Comparison of ENCODE assay signal across 19 cellular contexts in the genomic region with DNA sequence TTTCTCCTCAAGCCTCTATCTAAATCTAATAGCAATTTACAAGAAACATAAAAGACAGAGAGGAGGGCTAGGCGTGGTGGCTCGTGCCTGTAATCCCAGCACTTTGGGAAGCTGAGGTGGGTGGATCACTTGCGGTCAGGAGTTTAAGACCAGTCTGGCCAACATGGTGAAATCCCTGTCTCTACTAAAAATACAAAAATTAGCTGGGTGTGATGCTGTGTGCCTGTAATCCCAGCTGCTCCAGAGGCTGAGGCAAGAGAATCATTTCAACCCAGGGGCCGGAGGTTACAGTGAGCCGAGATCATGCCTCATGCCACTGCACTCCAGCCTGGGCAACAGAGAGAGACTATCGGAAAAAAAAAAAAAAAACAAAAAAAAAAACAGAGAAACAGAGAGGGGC. TPM values are rescaled to one million over a fixed set of nuclear protein-coding genes. Genes with fewer than 3 reads are reported as not detected.
"Had no signal": no experiment of that assay in that cellular context is flagged by ENCODE, and none has a peak within 500 bp of the region (broad histone marks: within the 10 kb centered on the region; RNA-seq: fewer than 3 reads in every experiment).

No MANE protein-coding gene starts in this region.

- H3K4me3 ChIP-seq: colonic mucosa, esophagus squamous epithelium, hepatocyte, left ventricle myocardium inferior, lower lobe of right lung, neural progenitor cell, sigmoid colon had no signal

- ATAC-seq: foreskin keratinocyte; left cardiac atrium; lower lobe of right lung; natural killer cell treated with Interleukin-12 subunit alpha and Interleukin-12 subunit beta and Interleukin-15 and Interleukin-18, amount 100 ng/mL, for 72 hours had no signal

- H3K9me3 ChIP-seq: colonic mucosa, esophagus squamous epithelium, left ventricle myocardium inferior, lower lobe of right lung, sigmoid colon had no signal

- DNase-seq: colonic mucosa; dermis blood vessel endothelial cell; esophagus squamous epithelium; foreskin keratinocyte; head of caudate nucleus; kidney; left cardiac atrium; left ventricle myocardium inferior; lower lobe of right lung; nucleus accumbens; sigmoid colon; small intestine; stimulated activated CD4-positive, alpha-beta T cell treated with anti-CD3 and anti-CD28 coated beads, Interleukin-12 subunit alpha, Interleukin-12 subunit beta, amount 100 ng/mL, for 4 hours; stimulated activated naive CD4-positive, alpha-beta T cell treated with Interleukin-2 at 50 U/mL for 16 hours; trophoblast cell had no signal

- H3K27me3 ChIP-seq: colonic mucosa, esophagus squamous epithelium, hepatocyte, neural progenitor cell, sigmoid colon had no signal

- H3K36me3 ChIP-seq: colonic mucosa, esophagus squamous epithelium, lower lobe of right lung, neural progenitor cell, sigmoid colon had no signal

- H3K4me1 ChIP-seq: colonic mucosa, sigmoid colon had no signal

- H3K27ac ChIP-seq: colonic mucosa, esophagus squamous epithelium, foreskin keratinocyte, hepatocyte, left ventricle myocardium inferior, lower lobe of right lung, neural progenitor cell, parathyroid adenoma, sigmoid colon had no signal

RNA-seq across cellular contexts. Expression of a gene that starts 46.6 kb away (rescaled TPM):
- total RNA-seq: natural killer cell treated with Interleukin-12 subunit alpha and Interleukin-12 subunit beta and Interleukin-15 and Interleukin-18, amount 100 ng/mL, for 72 hours had no signal
